ENCODE assay signal across 9 cellular contexts in the genomic region with DNA sequence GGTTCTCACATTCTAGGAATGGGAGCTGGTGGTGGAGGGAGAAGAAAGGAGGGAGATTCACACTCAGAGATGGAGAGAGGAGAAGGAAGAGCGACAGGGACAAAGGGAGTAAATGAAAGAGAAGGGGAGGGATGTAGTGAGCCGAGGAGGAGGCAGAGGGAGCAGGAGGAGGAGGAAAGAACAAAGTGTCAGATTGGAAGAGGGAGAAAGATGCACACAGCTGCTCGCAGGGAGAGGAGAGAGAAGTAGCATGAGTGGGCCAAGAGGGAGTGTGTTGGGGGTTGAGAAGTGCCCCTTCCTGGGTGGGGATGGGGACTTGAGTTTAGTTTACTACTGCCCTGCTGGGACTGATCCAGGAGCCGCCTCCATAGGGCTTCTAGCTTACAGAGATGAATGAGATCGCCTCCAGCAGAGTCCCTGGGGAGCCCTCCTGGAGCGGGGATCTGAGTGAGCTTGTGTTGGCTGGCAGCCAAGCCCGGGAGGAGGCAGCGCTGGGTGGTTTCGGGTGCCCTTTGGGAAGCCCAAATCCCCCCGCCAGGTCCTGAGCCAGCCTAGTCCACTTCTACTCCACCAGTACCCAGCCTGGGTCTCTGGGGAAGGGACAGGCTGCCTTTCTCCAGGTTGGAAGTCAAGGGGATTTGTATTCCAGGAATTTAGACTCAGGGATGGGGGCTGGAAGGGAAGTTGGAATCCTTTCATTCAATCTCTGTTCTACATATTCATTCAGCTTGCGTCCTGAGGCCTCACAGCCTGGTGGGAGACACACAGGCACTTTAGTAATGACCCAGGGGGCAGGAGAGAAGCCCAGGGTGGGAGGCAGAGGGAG. TPM values are rescaled to one million over a fixed set of nuclear protein-coding genes. Genes with fewer than 3 reads are reported as not detected.
DNase-seq lines count a peak whose midpoint lies in the region; ATAC-seq and TF ChIP-seq lines count a peak whose summit lies in the region.
"Had no signal": no experiment of that assay in that cellular context is flagged by ENCODE, and none has a peak within 500 bp of the region (broad histone marks: within the 10 kb centered on the region; RNA-seq: fewer than 3 reads in every experiment).

No MANE protein-coding gene starts in this region.

- H3K4me1 ChIP-seq in fibroblast of lung (ENCODE audit: control insufficient read depth, extremely low read depth, insufficient read depth, low read length) = no peaks in the 10 kb centered on the region

- no peak for ATAC-seq in GM18520 (IDR thresholded peaks at IDR 0.05; ENCODE audit: unreplicated experiment)

- no peak overlapping the region for H3K4me2 ChIP-seq in fibroblast of lung (ENCODE audit: extremely low read depth, insufficient read depth, low read length)

- H3K4me3 ChIP-seq in fibroblast of lung (replicated peaks in 1 of 4; ENCODE audit: control extremely low read depth in 1 of 4, insufficient read depth in 1 of 4, low read depth in 3 of 4, low read length in 4 of 4) = no peak overlapping the region
- H3K4me3 ChIP-seq: coronary artery had no signal

- H3K9me3 ChIP-seq in fibroblast of lung (ENCODE audit: control insufficient read depth, insufficient read depth, low read depth, low read length) = no peaks in the 10 kb centered on the region

- H3K27ac Mint-ChIP-seq in type B pancreatic cell = peak overlapping the region; percentile 67
- H3K27ac Mint-ChIP-seq in activated T-cell treated with anti-CD3 and anti-CD28 coated beads, Interleukin-2, amount 50 U/mL, for 24 hours = no peak overlapping the region

- H3K79me2 ChIP-seq in fibroblast of lung (ENCODE audit: control insufficient read depth, insufficient read depth, low read length) = no peaks in the 10 kb centered on the region

- no peaks in the 10 kb centered on the region for H3K27me3 Mint-ChIP-seq in type B pancreatic cell
- peaks cover 33% of the 10 kb centered on the region for H3K27me3 Mint-ChIP-seq in activated T-cell treated with anti-CD3 and anti-CD28 coated beads, Interleukin-2, amount 50 U/mL, for 24 hours

- H3K4me1 Mint-ChIP-seq in type B pancreatic cell (ENCODE audit: unreplicated experiment) = peaks cover 33% of the 10 kb centered on the region
- H3K4me1 Mint-ChIP-seq in activated T-cell treated with anti-CD3 and anti-CD28 coated beads, Interleukin-2, amount 50 U/mL, for 24 hours (ENCODE audit: low read depth) = peaks cover 7% of the 10 kb centered on the region

- H3K36me3 Mint-ChIP-seq in type B pancreatic cell = peaks cover 3% of the 10 kb centered on the region
- no peaks in the 10 kb centered on the region for H3K36me3 Mint-ChIP-seq in activated T-cell treated with anti-CD3 and anti-CD28 coated beads, Interleukin-2, amount 50 U/mL, for 24 hours (ENCODE audit: low read depth)

- peak; percentile 11 for DNase-seq in NCI-H2196 (lab: John Stamatoyannopoulos, UW; ENCODE audit: unreplicated experiment)
- DNase-seq in NCI-H2196 treated with DMSO at 0.1 percent for 48 hours (lab: John Stamatoyannopoulos, UW; ENCODE audit: unreplicated experiment) = no peak
- DNase-seq in NCI-H524 treated with DMSO at 0.1 percent for 48 hours (lab: John Stamatoyannopoulos, UW) = peak; percentile 51
- DNase-seq in fibroblast of lung (ENCODE audit: low read depth in 2 of 2) = peak; percentile 48 to 67
- DNase-seq in type B pancreatic cell (ENCODE audit: extremely low spot score, unreplicated experiment) = no peak
- DNase-seq in iPS-NIHi7 (ENCODE audit: extremely low spot score) = no peak
- DNase-seq in activated T-cell treated with anti-CD3 and anti-CD28 coated beads, Interleukin-2, amount 50 U/mL, for 24 hours = no peak

- H3K4me3 Mint-ChIP-seq in type B pancreatic cell = peak overlapping the region; percentile 48
- H3K4me3 Mint-ChIP-seq in activated T-cell treated with anti-CD3 and anti-CD28 coated beads, Interleukin-2, amount 50 U/mL, for 24 hours = no peak overlapping the region

- no peak overlapping the region for H2AFZ ChIP-seq in fibroblast of lung (ENCODE audit: low read length)

- no peaks in the 10 kb centered on the region for H4K20me1 ChIP-seq in fibroblast of lung (ENCODE audit: control insufficient read depth, extremely low read depth, insufficient read depth, low read length)

- H3K9ac ChIP-seq in fibroblast of lung (ENCODE audit: insufficient read depth, low read length) = no peak overlapping the region

- H3K27me3 ChIP-seq in fibroblast of lung (ENCODE audit: control insufficient read depth, insufficient read depth, low read length) = peaks cover 2% of the 10 kb centered on the region

- no peak overlapping the region for H3K27ac ChIP-seq in fibroblast of lung (ENCODE audit: insufficient read depth, low read length)
- H3K27ac ChIP-seq: coronary artery had no signal

- H3K36me3 ChIP-seq in fibroblast of lung (ENCODE audit: control insufficient read depth, insufficient read depth, low read length) = no peaks in the 10 kb centered on the region

- TF ChIP-seq CTCF in fibroblast of lung (conservative IDR thresholded peaks at IDR 0.05 in 1 of 2, IDR thresholded peaks at IDR 0.05 in 1 of 2; ENCODE audit: low read depth in 1 of 2, low read length in 2 of 2) = peak in 1 of 2 donors; percentile 11
- no peak for TF ChIP-seq CTCF in type B pancreatic cell (conservative IDR thresholded peaks at IDR 0.05)

- H3K9me3 Mint-ChIP-seq in type B pancreatic cell = no peaks in the 10 kb centered on the region
- no peaks in the 10 kb centered on the region for H3K9me3 Mint-ChIP-seq in activated T-cell treated with anti-CD3 and anti-CD28 coated beads, Interleukin-2, amount 50 U/mL, for 24 hours

RNA-seq across cellular contexts. Expression of gene PTPRU, which starts 20.9 kb away (rescaled TPM):
- 25.8 and 27.0 TPM in 2 replicates for total RNA-seq in fibroblast of lung
- 0.58 and 1.4 TPM in 2 replicates for polyA plus RNA-seq in fibroblast of lung
- polyA plus RNA-seq in fibroblast of lung (2012) = 1.5 and 3.1 TPM in 2 replicates
- polyA minus RNA-seq in fibroblast of lung (ENCODE audit: low replicate concordance) = 2.6 and 17.7 TPM in 2 replicates
- 66.6 and 129 TPM in 2 replicates for total RNA-seq in type B pancreatic cell (ENCODE audit: low replicate concordance)

RNA-seq across cellular contexts. Expression of gene MECR, which starts 26.5 kb away (rescaled TPM):
- total RNA-seq in fibroblast of lung = 16.9 and 17.5 TPM in 2 replicates
- 19.8 and 21.0 TPM in 2 replicates for polyA plus RNA-seq in fibroblast of lung
- polyA plus RNA-seq in fibroblast of lung (2012) = 30.5 and 31.6 TPM in 2 replicates
- polyA minus RNA-seq in fibroblast of lung (ENCODE audit: low replicate concordance) = 25.3 and 62.5 TPM in 2 replicates
- total RNA-seq in type B pancreatic cell (ENCODE audit: low replicate concordance) = 28.7 and 30.5 TPM in 2 replicates

Comparison
In these comparisons a context has a peak if more than half of its experiments do, and no peak if none do; other contexts are left out.
1. DNase-seq: peak in NCI-H2196 (single experiment), NCI-H524 treated with DMSO at 0.1 percent for 48 hours (single experiment) and fibroblast of lung (2 of 2); none in NCI-H2196 treated with DMSO at 0.1 percent for 48 hours (single experiment), type B pancreatic cell (single experiment), iPS-NIHi7 (single experiment) and activated T-cell treated with anti-CD3 and anti-CD28 coated beads, Interleukin-2, amount 50 U/mL, for 24 hours (single experiment).